16 cellular contexts compared by ENCODE assay signal in genomic region chr7:1163121-1163520, GRCh38. TPM values are rescaled to one million over a fixed set of nuclear protein-coding genes. Genes with fewer than 3 reads are reported as not detected.
DNase-seq lines count a peak whose midpoint lies in the region; ATAC-seq and TF ChIP-seq lines count a peak whose summit lies in the region.
"Had no signal": no experiment of that assay in that cellular context is flagged by ENCODE, and none has a peak within 500 bp of the region (broad histone marks: within the 10 kb centered on the region; RNA-seq: fewer than 3 reads in every experiment).

No MANE protein-coding gene starts in this region.

- intact Hi-C loops in CD4-positive, alpha-beta T cell (cut with DNase I, micrococcal nuclease) = no loop called here

- H3K18ac ChIP-seq in neuronal stem cell (ENCODE audit: low read length) = no peak overlapping the region

- no peak overlapping the region for H3K4me2 ChIP-seq in neuronal stem cell (ENCODE audit: insufficient read depth, low read length, poor library complexity, severe bottlenecking)

- no peak for ATAC-seq in CD4-positive, alpha-beta T cell (ENCODE audit: poor library complexity)
- no peak for ATAC-seq in HG02938 (IDR thresholded peaks at IDR 0.05; ENCODE audit: unreplicated experiment)
- ATAC-seq: CD8-positive, alpha-beta T cell; SK-N-SH treated with all-trans-retinoic acid at 6 μM for 48 hours had no signal

- no peak overlapping the region for H4K8ac ChIP-seq in neuronal stem cell (ENCODE audit: low read depth, low read length)

- no peak overlapping the region for H2BK5ac ChIP-seq in neuronal stem cell (ENCODE audit: low read length)

- no peaks in the 10 kb centered on the region for H3K9me3 Mint-ChIP-seq in CD4-positive, alpha-beta T cell
- H3K9me3 Mint-ChIP-seq: CD8-positive, alpha-beta T cell had no signal

- no CpG with 5 or more reads among the region's 12 CpGs for WGBS in neuronal stem cell (ENCODE audit: extremely low coverage in 2 of 2, insufficient read length in 2 of 2, insufficient replicate concordance in 1 of 2), 2 donors

- CTCF ChIA-PET in CD4-positive, alpha-beta T cell (lab: Charles Lee) = no interaction called here

- POLR2A ChIA-PET in CD4-positive, alpha-beta T cell (lab: Charles Lee) = no interaction called here

- H2BK120ac ChIP-seq in neuronal stem cell (ENCODE audit: low read depth, low read length) = no peak overlapping the region

- H3K27ac Mint-ChIP-seq in CD4-positive, alpha-beta T cell = peak overlapping the region; percentile 36
- H3K27ac Mint-ChIP-seq: CD8-positive, alpha-beta T cell had no signal

- peaks cover 20% of the 10 kb centered on the region for H3K4me1 Mint-ChIP-seq in CD4-positive, alpha-beta T cell (ENCODE audit: low read depth)

- no peak overlapping the region for H2AFZ ChIP-seq in neuronal stem cell (ENCODE audit: low read length)

- no peak overlapping the region for H3K23ac ChIP-seq in neuronal stem cell (ENCODE audit: low read depth, low read length, poor library complexity)

- H3K36me3 ChIP-seq in neuronal stem cell (replicated peaks in 1 of 2; ENCODE audit: control insufficient read depth in 2 of 2, insufficient read depth in 2 of 2, low read length in 2 of 2) (peaks cover 4 to 20% of the 10 kb centered on the region in 2 donors), HAP-1 (replicated peaks) (peaks cover 12% of the 10 kb centered on the region)

- no peak overlapping the region for H2BK12ac ChIP-seq in neuronal stem cell (ENCODE audit: low read length)

- H3K27me3 Mint-ChIP-seq in CD4-positive, alpha-beta T cell = no peaks in the 10 kb centered on the region

- no peak for TF ChIP-seq CTCF in CD4-positive, alpha-beta T cell (IDR thresholded peaks at IDR 0.05)

- H2AK5ac ChIP-seq in neuronal stem cell (ENCODE audit: low read depth, low read length) = no peak overlapping the region

- peak overlapping the region; percentile 30 for H3K4me3 Mint-ChIP-seq in CD4-positive, alpha-beta T cell
- H3K4me3 Mint-ChIP-seq: CD8-positive, alpha-beta T cell had no signal

- H3K4me3 ChIP-seq in neuronal stem cell (ENCODE audit: low read length in 2 of 2) = no peak overlapping the region
- no peak overlapping the region for H3K4me3 ChIP-seq in HAP-1

- H3K14ac ChIP-seq in neuronal stem cell (ENCODE audit: low read length) = no peak overlapping the region

- no peak overlapping the region for H2BK15ac ChIP-seq in neuronal stem cell (ENCODE audit: low read length)

- in situ Hi-C loops in HAP-1 (cut with MboI; ENCODE audit: low sequenced_read_pairs) = no loop called here

- H4K91ac ChIP-seq in neuronal stem cell (ENCODE audit: low read depth, low read length, poor library complexity) = no peak overlapping the region

- H3K4ac ChIP-seq in neuronal stem cell (ENCODE audit: low read length) = no peak overlapping the region

- peak overlapping the region; percentile 12 for H3K9ac ChIP-seq in neuronal stem cell (ENCODE audit: low read depth, low read length, poor library complexity)

- no peaks in the 10 kb centered on the region for H3K9me3 ChIP-seq in CD4-positive, alpha-beta T cell (ENCODE audit: control insufficient read depth, low read length)
- H3K9me3 ChIP-seq in neuronal stem cell (replicated peaks in 1 of 2; ENCODE audit: control insufficient read depth in 2 of 2, insufficient read depth in 1 of 2, low read depth in 1 of 2, low read length in 2 of 2) (no peaks in the 10 kb centered on the region), HAP-1 (no peaks in the 10 kb centered on the region)

- no peaks in the 10 kb centered on the region for H3K27me3 ChIP-seq in CD4-positive, alpha-beta T cell (ENCODE audit: control insufficient read depth, insufficient read depth, low read length)
- H3K27me3 ChIP-seq in neuronal stem cell (ENCODE audit: control insufficient read depth in 3 of 3, insufficient read depth in 3 of 3, low read depth in 1 of 3, low read length in 3 of 3) (no peaks in the 10 kb centered on the region), HAP-1 (ENCODE audit: low read depth) (no peaks in the 10 kb centered on the region)

- H3K27ac ChIP-seq in CD4-positive, alpha-beta T cell (ENCODE audit: low read depth, low read length) = no peak overlapping the region
- H3K27ac ChIP-seq in neuronal stem cell (replicated peaks; ENCODE audit: low read length) = no peak overlapping the region

- H3K4me1 ChIP-seq in neuronal stem cell (ENCODE audit: control insufficient read depth in 2 of 2, insufficient read depth in 1 of 2, low read depth in 1 of 2, low read length in 2 of 2) (peaks cover 3 to 8% of the 10 kb centered on the region in 2 donors), HAP-1 (peaks cover 4% of the 10 kb centered on the region)

- peaks cover 10% of the 10 kb centered on the region for H3K36me3 Mint-ChIP-seq in CD4-positive, alpha-beta T cell (ENCODE audit: low read depth)

- DNase-seq in CD4-positive, alpha-beta T cell = no peak
- DNase-seq in M059J (ENCODE audit: low read depth) (peak; percentile 81), glomerular visceral epithelial cell (ENCODE audit: extremely low spot score) (peak; percentile 34), neuronal stem cell (ENCODE audit: low spot score) (no peak), HAP-1 (ENCODE audit: low spot score in 2 of 2) (no peak), NCI-H526 treated with DMSO at 0.1 percent for 48 hours (lab: John Stamatoyannopoulos, UW) (no peak)
- DNase-seq: CD8-positive, alpha-beta T cell; DND-41; KBM-7; NCI-H1092; NCI-H1436; NCI-H1930; NCI-H748 treated with DMSO at 0.1 percent for 48 hours; NK-92 treated with Interleukin-12 subunit alpha and Interleukin-12 subunit beta, amount 100 ng/mL, for 24 hours had no signal

- H3K79me1 ChIP-seq in neuronal stem cell (ENCODE audit: low read depth, low read length) = peaks cover 8% of the 10 kb centered on the region

RNA-seq across cellular contexts. Expression of gene ZFAND2A, which starts 3.1 kb away (rescaled TPM):
- 10 to 100 TPM; 92.3 to 92.5 TPM for total RNA-seq in CD4-positive, alpha-beta T cell
- 39.0 and 50.7 TPM in 2 replicates for total RNA-seq in M059J (2014; rRNA removed; shearing (Covaris generic))
- 9.5 TPM for polyA plus RNA-seq in neuronal stem cell (2013, experiment 1 of 2)
- 8.7 TPM for polyA plus RNA-seq in neuronal stem cell (2013, experiment 2 of 2)

Comparison
In these comparisons a context has a peak if more than half of its experiments do, and no peak if none do; other contexts are left out.
1. DNase-seq: peak in M059J (single experiment) and glomerular visceral epithelial cell (single experiment); none in CD4-positive, alpha-beta T cell (0 of 10), neuronal stem cell (single experiment), HAP-1 (0 of 2) and NCI-H526 treated with DMSO at 0.1 percent for 48 hours (single experiment).